20 cellular contexts compared by ENCODE assay signal in the genomic region with DNA sequence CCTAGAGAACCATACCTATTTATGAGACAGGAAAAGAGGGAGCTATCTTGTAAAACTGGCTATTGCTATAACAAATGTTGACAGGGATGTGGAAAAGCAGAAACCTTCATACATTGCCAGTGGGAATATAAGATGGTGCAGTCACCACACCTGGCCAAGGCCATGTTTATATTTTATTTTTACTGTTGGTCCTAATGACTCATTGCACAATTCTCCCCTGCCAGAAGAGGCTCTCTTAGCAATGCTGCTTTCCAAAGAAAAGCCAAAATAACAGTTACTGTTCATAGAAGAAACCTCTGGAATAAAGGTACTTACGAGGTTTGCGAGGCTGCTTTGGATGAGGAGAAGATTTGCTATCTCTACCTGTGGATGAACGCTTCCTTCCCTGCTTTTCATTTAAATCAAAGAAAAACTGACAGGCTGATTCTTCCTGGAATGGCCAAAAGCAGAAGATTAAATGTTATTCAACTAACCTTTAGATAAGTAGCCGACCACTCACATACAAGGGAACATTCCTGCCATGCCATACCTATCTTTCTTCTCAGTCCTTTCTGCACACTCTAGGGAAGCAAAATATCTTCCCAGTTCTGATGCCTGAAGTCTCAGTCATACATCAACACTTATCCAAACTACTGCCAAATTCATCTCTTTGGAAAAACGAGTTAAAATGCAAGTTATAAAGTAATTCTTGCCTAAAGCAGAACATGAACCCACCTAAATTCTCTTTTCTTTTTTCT. TPM values are rescaled to one million over a fixed set of nuclear protein-coding genes. Genes with fewer than 3 reads are reported as not detected.
DNase-seq lines count a peak whose midpoint lies in the region; TF ChIP-seq lines count a peak whose summit lies in the region.
"Had no signal": no experiment of that assay in that cellular context is flagged by ENCODE, and none has a peak within 500 bp of the region (broad histone marks: within the 10 kb centered on the region; RNA-seq: fewer than 3 reads in every experiment).

No MANE protein-coding gene starts in this region.

- H3K4me3 ChIP-seq in Caco-2 (ENCODE audit: low read depth, low read length): no peak overlapping the region
- H3K4me3 ChIP-seq in fibroblast of pulmonary artery (replicated peaks; ENCODE audit: low read depth, low read length): no peak overlapping the region
- no peak overlapping the region for H3K4me3 ChIP-seq in SJCRH30
- H3K4me3 ChIP-seq: GM12878, K562 had no signal

- no TSS peak for BruUV-seq in Caco-2 (replicated peaks; lab: Mats Ljungman, UMichigan)

- no peaks in the 10 kb centered on the region for H3K9me3 Mint-ChIP-seq in Caco-2 (ENCODE audit: unreplicated experiment)

- CTCF ChIA-PET in Caco-2 (lab: Charles Lee): no interaction called here

- H3K4me1 ChIP-seq in Caco-2 (peaks cover 22% of the 10 kb centered on the region), SJCRH30 (no peaks in the 10 kb centered on the region)

- H3K27me3 ChIP-seq in Caco-2 (replicated peaks; ENCODE audit: control insufficient read depth, insufficient read depth, low read length) (no peaks in the 10 kb centered on the region), SJCRH30 (no peaks in the 10 kb centered on the region)

- H3K27me3 Mint-ChIP-seq in Caco-2 (ENCODE audit: insufficient read depth, unreplicated experiment): no peaks in the 10 kb centered on the region
- H3K27me3 Mint-ChIP-seq: B cell had no signal

- H3K27ac ChIP-seq in SJCRH30: no peak overlapping the region

- H3K4me1 Mint-ChIP-seq in Caco-2 (ENCODE audit: low read depth, unreplicated experiment): peaks cover 7% of the 10 kb centered on the region

- TF ChIP-seq CTCF in Caco-2 (IDR thresholded peaks at IDR 0.05; ENCODE audit: insufficient read depth in 1 of 2, low read depth in 1 of 2, low read length in 1 of 2, severe bottlenecking in 1 of 2, unreplicated experiment in 1 of 2) (no peak), fibroblast of pulmonary artery (IDR thresholded peaks at IDR 0.05; ENCODE audit: low read length, missing control alignments) (no peak)

- DNase-seq in Caco-2 (no peak), NCI-H226 (peak; percentile 41), fibroblast of pulmonary artery (ENCODE audit: low read depth) (peak; percentile 43), non-pigmented ciliary epithelial cell (ENCODE audit: low read depth) (peak; percentile 22), SJCRH30 (no peak), DMS79 (lab: John Stamatoyannopoulos, UW) (no peak)
- no peak for DNase-seq in stimulated activated CD4-positive, alpha-beta T cell treated with anti-CD3 and anti-CD28 coated beads, Interleukin-4, amount 100 ng/mL, for 24 hours
- DNase-seq in activated CD4-positive, alpha-beta T cell treated with anti-CD3 and anti-CD28 coated beads, Interleukin-2, amount 50 U/mL, for 1 hour: no peak
- DNase-seq: COR-L47, HCEC 1CT, MV-4-11, NCI-H1694 treated with DMSO at 0.1 percent for 48 hours, NCI-H2107, NCI-H510A treated with DMSO at 0.1 percent for 48 hours, NCI-H774, OCI-M1, SIG-M5 had no signal

- peak overlapping the region; percentile 37 for H3K27ac Mint-ChIP-seq in Caco-2 (ENCODE audit: unreplicated experiment)
- H3K27ac Mint-ChIP-seq: B cell had no signal

- H3K9me3 ChIP-seq in Caco-2: no peaks in the 10 kb centered on the region
- no peaks in the 10 kb centered on the region for H3K9me3 ChIP-seq in SJCRH30 (replicated peaks)

- H3K36me3 ChIP-seq in Caco-2 (ENCODE audit: control insufficient read depth, insufficient read depth, low read length) (no peaks in the 10 kb centered on the region; the same call in 1 of the 2 replicates), SJCRH30 (peaks cover 43% of the 10 kb centered on the region)

- peaks cover 48% of the 10 kb centered on the region for H3K36me3 Mint-ChIP-seq in Caco-2 (ENCODE audit: insufficient read depth, unreplicated experiment)

- intact Hi-C loops in Caco-2 (cut with micrococcal nuclease; ENCODE audit: unreplicated experiment): no loop called here

- POLR2A ChIA-PET in Caco-2 (lab: Charles Lee): no interaction called here

- H3K4me3 Mint-ChIP-seq in Caco-2 (ENCODE audit: unreplicated experiment): no peak overlapping the region
- H3K4me3 Mint-ChIP-seq: B cell had no signal

RNA-seq across cellular contexts. Expression of a gene that starts 16.3 kb away (rescaled TPM):
- 28.2 and 28.6 TPM in 2 replicates for total RNA-seq in Caco-2 (2022)
- 19.2 and 21.7 TPM in 2 replicates for total RNA-seq in SJCRH30 (2014; rRNA removed; shearing (Covaris generic))

RNA-seq across cellular contexts. Expression of a gene that starts 21.8 kb away (rescaled TPM):
- total RNA-seq in Caco-2 (2022): 41.1 and 41.2 TPM in 2 replicates
- 51.7 and 57.2 TPM in 2 replicates for total RNA-seq in SJCRH30 (2014; rRNA removed; shearing (Covaris generic))

RNA-seq across cellular contexts. Expression of a gene that starts 40.8 kb away (rescaled TPM):
- 51.9 and 52.8 TPM in 2 replicates for total RNA-seq in Caco-2 (2022)
- total RNA-seq in SJCRH30 (2014; rRNA removed; shearing (Covaris generic)): 55.5 and 59.7 TPM in 2 replicates

RNA-seq across cellular contexts. Expression of a gene that starts 59.8 kb away (rescaled TPM):
- 54.4 and 59.0 TPM in 2 replicates for total RNA-seq in Caco-2 (2022)
- 43.2 and 43.6 TPM in 2 replicates for total RNA-seq in SJCRH30 (2014; rRNA removed; shearing (Covaris generic))

Comparison
In these comparisons a context has a peak if more than half of its experiments do, and no peak if none do; other contexts are left out.
1. DNase-seq: peak in NCI-H226 (single experiment), fibroblast of pulmonary artery (single experiment) and non-pigmented ciliary epithelial cell (single experiment); none in Caco-2 (0 of 2), stimulated activated CD4-positive, alpha-beta T cell treated with anti-CD3 and anti-CD28 coated beads, Interleukin-4, amount 100 ng/mL, for 24 hours (single experiment), activated CD4-positive, alpha-beta T cell treated with anti-CD3 and anti-CD28 coated beads, Interleukin-2, amount 50 U/mL, for 1 hour (single experiment), SJCRH30 (0 of 2) and DMS79 (single experiment).